ENCODE assay signal across 1 cellular context in genomic region chr1:153568367-153569099, GRCh38.
A peak's percentile ranks its signal among the peaks of the same experiment; 100 is the strongest.
TF ChIP-seq lines count a peak whose summit lies in the region.

No MANE protein-coding gene starts in this region.

TF ChIP-seq in endothelial cell of umbilical vein, 7 proteins besides CTCF, POLR2A, EP300 and RAD21:
- TF ChIP-seq GATA2 (IDR thresholded peaks at IDR 0.05; ENCODE audit: insufficient read depth, insufficient read length, low read depth, low read length), result no peak
- peak; percentile 48 for TF ChIP-seq FOS (IDR thresholded peaks at IDR 0.05; ENCODE audit: borderline replicate concordance, insufficient read depth, low read length)
- no peak for TF ChIP-seq JUN (IDR thresholded peaks at IDR 0.05; ENCODE audit: borderline replicate concordance, insufficient read depth, insufficient read length, low read depth)
- peak; percentile 64 for TF ChIP-seq POLR2AphosphoS5 (IDR thresholded peaks at IDR 0.05; ENCODE audit: insufficient read depth, low read depth, low read length)
- TF ChIP-seq EZH2 (IDR thresholded peaks at IDR 0.05; ENCODE audit: borderline replicate concordance, low read depth, low read length, severe bottlenecking), result no peak
- TF ChIP-seq, protein P1, sequence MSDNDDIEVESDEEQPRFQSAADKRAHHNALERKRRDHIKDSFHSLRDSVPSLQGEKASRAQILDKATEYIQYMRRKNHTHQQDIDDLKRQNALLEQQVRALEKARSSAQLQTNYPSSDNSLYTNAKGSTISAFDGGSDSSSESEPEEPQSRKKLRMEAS (IDR thresholded peaks at IDR 0.05; ENCODE audit: insufficient read depth, insufficient read length), result no peak
- TF ChIP-seq MYC (IDR thresholded peaks at IDR 0.05; ENCODE audit: low read depth, low read length), result no peak
